Comparison of ENCODE assay signal across 1 cellular context in genomic region chr3:111764645-111765091, GRCh38.
A peak's percentile ranks its signal among the peaks of the same experiment; 100 is the strongest.
TF ChIP-seq lines count a peak whose summit lies in the region.

No MANE protein-coding gene starts in this region.

TF ChIP-seq in HepG2, 621 proteins besides CTCF, POLR2A, EP300 and RAD21 (continued from another document and continues in another):
- TF ChIP-seq, protein P1, sequence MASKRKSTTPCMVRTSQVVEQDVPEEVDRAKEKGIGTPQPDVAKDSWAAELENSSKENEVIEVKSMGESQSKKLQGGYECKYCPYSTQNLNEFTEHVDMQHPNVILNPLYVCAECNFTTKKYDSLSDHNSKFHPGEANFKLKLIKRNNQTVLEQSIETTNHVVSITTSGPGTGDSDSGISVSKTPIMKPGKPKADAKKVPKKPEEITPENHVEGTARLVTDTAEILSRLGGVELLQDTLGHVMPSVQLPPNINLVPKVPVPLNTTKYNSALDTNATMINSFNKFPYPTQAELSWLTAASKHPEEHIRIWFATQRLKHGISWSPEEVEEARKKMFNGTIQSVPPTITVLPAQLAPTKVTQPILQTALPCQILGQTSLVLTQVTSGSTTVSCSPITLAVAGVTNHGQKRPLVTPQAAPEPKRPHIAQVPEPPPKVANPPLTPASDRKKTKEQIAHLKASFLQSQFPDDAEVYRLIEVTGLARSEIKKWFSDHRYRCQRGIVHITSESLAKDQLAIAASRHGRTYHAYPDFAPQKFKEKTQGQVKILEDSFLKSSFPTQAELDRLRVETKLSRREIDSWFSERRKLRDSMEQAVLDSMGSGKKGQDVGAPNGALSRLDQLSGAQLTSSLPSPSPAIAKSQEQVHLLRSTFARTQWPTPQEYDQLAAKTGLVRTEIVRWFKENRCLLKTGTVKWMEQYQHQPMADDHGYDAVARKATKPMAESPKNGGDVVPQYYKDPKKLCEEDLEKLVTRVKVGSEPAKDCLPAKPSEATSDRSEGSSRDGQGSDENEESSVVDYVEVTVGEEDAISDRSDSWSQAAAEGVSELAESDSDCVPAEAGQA (IDR thresholded peaks at IDR 0.05; ENCODE audit: low read depth) = no peak; the same call in 1 of the 2 replicates
- TF ChIP-seq, protein P1 (CRISPR knock-in tag; IDR thresholded peaks at IDR 0.05; ENCODE audit: borderline replicate concordance) = no peak
- TF ChIP-seq THAP11 (CRISPR knock-in tag; IDR thresholded peaks at IDR 0.05) = no peak
- TF ChIP-seq, protein P2, sequence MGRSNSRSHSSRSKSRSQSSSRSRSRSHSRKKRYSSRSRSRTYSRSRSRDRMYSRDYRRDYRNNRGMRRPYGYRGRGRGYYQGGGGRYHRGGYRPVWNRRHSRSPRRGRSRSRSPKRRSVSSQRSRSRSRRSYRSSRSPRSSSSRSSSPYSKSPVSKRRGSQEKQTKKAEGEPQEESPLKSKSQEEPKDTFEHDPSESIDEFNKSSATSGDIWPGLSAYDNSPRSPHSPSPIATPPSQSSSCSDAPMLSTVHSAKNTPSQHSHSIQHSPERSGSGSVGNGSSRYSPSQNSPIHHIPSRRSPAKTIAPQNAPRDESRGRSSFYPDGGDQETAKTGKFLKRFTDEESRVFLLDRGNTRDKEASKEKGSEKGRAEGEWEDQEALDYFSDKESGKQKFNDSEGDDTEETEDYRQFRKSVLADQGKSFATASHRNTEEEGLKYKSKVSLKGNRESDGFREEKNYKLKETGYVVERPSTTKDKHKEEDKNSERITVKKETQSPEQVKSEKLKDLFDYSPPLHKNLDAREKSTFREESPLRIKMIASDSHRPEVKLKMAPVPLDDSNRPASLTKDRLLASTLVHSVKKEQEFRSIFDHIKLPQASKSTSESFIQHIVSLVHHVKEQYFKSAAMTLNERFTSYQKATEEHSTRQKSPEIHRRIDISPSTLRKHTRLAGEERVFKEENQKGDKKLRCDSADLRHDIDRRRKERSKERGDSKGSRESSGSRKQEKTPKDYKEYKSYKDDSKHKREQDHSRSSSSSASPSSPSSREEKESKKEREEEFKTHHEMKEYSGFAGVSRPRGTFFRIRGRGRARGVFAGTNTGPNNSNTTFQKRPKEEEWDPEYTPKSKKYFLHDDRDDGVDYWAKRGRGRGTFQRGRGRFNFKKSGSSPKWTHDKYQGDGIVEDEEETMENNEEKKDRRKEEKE (IDR thresholded peaks at IDR 0.05) = no peak
- no peak for TF ChIP-seq HNRNPK (IDR thresholded peaks at IDR 0.05; ENCODE audit: low read depth, low read length, poor library complexity, severe bottlenecking)
- TF ChIP-seq FOSL1 (CRISPR knock-in tag; IDR thresholded peaks at IDR 0.05; ENCODE audit: borderline replicate concordance) = peak; percentile 59; the same call in 1 of the 2 replicates
- no peak for TF ChIP-seq E2F1 (CRISPR knock-in tag; IDR thresholded peaks at IDR 0.05)
- TF ChIP-seq RXRB (CRISPR knock-in tag; IDR thresholded peaks at IDR 0.05; ENCODE audit: borderline replicate concordance) = peak; percentile 77
- TF ChIP-seq ZBTB3 (CRISPR knock-in tag; IDR thresholded peaks at IDR 0.05; ENCODE audit: borderline replicate concordance, low read depth) = no peak
- TF ChIP-seq ZNF17 (CRISPR knock-in tag; IDR thresholded peaks at IDR 0.05) = no peak
- TF ChIP-seq TOPORS (CRISPR knock-in tag; IDR thresholded peaks at IDR 0.05) = no peak
- no peak for TF ChIP-seq ZNF275 (CRISPR knock-in tag; IDR thresholded peaks at IDR 0.05; ENCODE audit: borderline replicate concordance)
- TF ChIP-seq ATRX (CRISPR knock-in tag; IDR thresholded peaks at IDR 0.05; ENCODE audit: borderline replicate concordance) = no peak
- TF ChIP-seq NCOA5 (CRISPR knock-in tag; IDR thresholded peaks at IDR 0.05) = no peak
- no peak for TF ChIP-seq KLF13 (CRISPR knock-in tag; IDR thresholded peaks at IDR 0.05)
- TF ChIP-seq ARNT (IDR thresholded peaks at IDR 0.05) = no peak
- TF ChIP-seq TARDBP (CRISPR knock-in tag; IDR thresholded peaks at IDR 0.05) = no peak
- no peak for TF ChIP-seq ZNF317 (CRISPR knock-in tag; IDR thresholded peaks at IDR 0.05)
- TF ChIP-seq KDM4B (CRISPR knock-in tag; IDR thresholded peaks at IDR 0.05) = no peak
- no peak for TF ChIP-seq ZFP1 (CRISPR knock-in tag; IDR thresholded peaks at IDR 0.05)
- TF ChIP-seq RCOR2 (CRISPR knock-in tag; IDR thresholded peaks at IDR 0.05) = peak; percentile 90
- TF ChIP-seq, protein P3, sequence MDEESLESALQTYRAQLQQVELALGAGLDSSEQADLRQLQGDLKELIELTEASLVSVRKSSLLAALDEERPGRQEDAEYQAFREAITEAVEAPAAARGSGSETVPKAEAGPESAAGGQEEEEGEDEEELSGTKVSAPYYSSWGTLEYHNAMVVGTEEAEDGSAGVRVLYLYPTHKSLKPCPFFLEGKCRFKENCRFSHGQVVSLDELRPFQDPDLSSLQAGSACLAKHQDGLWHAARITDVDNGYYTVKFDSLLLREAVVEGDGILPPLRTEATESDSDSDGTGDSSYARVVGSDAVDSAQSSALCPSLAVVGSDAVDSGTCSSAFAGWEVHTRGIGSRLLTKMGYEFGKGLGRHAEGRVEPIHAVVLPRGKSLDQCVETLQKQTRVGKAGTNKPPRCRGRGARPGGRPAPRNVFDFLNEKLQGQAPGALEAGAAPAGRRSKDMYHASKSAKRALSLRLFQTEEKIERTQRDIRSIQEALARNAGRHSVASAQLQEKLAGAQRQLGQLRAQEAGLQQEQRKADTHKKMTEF (CRISPR knock-in tag; IDR thresholded peaks at IDR 0.05) = peak; percentile 63
- peak; percentile 92 for TF ChIP-seq ZNF644 (CRISPR knock-in tag; IDR thresholded peaks at IDR 0.05; ENCODE audit: low read depth)
- no peak for TF ChIP-seq SIX4 (CRISPR knock-in tag; IDR thresholded peaks at IDR 0.05)
- no peak for TF ChIP-seq KDM3A (CRISPR knock-in tag; IDR thresholded peaks at IDR 0.05; ENCODE audit: low read depth)
- TF ChIP-seq, protein P4, sequence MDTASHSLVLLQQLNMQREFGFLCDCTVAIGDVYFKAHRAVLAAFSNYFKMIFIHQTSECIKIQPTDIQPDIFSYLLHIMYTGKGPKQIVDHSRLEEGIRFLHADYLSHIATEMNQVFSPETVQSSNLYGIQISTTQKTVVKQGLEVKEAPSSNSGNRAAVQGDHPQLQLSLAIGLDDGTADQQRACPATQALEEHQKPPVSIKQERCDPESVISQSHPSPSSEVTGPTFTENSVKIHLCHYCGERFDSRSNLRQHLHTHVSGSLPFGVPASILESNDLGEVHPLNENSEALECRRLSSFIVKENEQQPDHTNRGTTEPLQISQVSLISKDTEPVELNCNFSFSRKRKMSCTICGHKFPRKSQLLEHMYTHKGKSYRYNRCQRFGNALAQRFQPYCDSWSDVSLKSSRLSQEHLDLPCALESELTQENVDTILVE (CRISPR knock-in tag; IDR thresholded peaks at IDR 0.05) = no peak
- TF ChIP-seq, protein P5, sequence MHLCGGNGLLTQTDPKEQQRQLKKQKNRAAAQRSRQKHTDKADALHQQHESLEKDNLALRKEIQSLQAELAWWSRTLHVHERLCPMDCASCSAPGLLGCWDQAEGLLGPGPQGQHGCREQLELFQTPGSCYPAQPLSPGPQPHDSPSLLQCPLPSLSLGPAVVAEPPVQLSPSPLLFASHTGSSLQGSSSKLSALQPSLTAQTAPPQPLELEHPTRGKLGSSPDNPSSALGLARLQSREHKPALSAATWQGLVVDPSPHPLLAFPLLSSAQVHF (CRISPR knock-in tag; IDR thresholded peaks at IDR 0.05) = no peak
- TF ChIP-seq DBP (CRISPR knock-in tag; IDR thresholded peaks at IDR 0.05; ENCODE audit: not compliant biosample characterization) = no peak
- no peak for TF ChIP-seq ZNF737 (CRISPR knock-in tag; IDR thresholded peaks at IDR 0.05; ENCODE audit: borderline replicate concordance)
- TF ChIP-seq SNRNP70 (IDR thresholded peaks at IDR 0.05; ENCODE audit: low read depth, low read length) = no peak
- TF ChIP-seq, protein P6, sequence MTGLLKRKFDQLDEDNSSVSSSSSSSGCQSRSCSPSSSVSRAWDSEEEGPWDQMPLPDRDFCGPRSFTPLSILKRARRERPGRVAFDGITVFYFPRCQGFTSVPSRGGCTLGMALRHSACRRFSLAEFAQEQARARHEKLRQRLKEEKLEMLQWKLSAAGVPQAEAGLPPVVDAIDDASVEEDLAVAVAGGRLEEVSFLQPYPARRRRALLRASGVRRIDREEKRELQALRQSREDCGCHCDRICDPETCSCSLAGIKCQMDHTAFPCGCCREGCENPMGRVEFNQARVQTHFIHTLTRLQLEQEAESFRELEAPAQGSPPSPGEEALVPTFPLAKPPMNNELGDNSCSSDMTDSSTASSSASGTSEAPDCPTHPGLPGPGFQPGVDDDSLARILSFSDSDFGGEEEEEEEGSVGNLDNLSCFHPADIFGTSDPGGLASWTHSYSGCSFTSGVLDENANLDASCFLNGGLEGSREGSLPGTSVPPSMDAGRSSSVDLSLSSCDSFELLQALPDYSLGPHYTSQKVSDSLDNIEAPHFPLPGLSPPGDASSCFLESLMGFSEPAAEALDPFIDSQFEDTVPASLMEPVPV (CRISPR knock-in tag; IDR thresholded peaks at IDR 0.05) = no peak
- no peak for TF ChIP-seq ZNF30 (CRISPR knock-in tag; IDR thresholded peaks at IDR 0.05)
- TF ChIP-seq SRY (CRISPR knock-in tag; IDR thresholded peaks at IDR 0.05) = no peak
- TF ChIP-seq ZNF574 (CRISPR knock-in tag; IDR thresholded peaks at IDR 0.05) = no peak
- no peak for TF ChIP-seq CREB1 (IDR thresholded peaks at IDR 0.05)
- peak; percentile 36; the same call in 1 of the 2 replicates for TF ChIP-seq CREB1 (CRISPR knock-in tag; IDR thresholded peaks at IDR 0.05)
- no peak for TF ChIP-seq U2AF1 (optimal IDR thresholded peaks at IDR 0.05; ENCODE audit: low read depth, low read length)
- TF ChIP-seq SNAPC5 (CRISPR knock-in tag; IDR thresholded peaks at IDR 0.05; ENCODE audit: borderline replicate concordance) = no peak
- 0 out of 4 replicates have a peak, but pooled peaks of 1 of the 2 experiments have one; percentile 22 for TF ChIP-seq KLF16 (CRISPR knock-in tag; IDR thresholded peaks at IDR 0.05)
- TF ChIP-seq HMG20B (CRISPR knock-in tag; conservative IDR thresholded peaks at IDR 0.05) = no peak
- TF ChIP-seq ZNF749 (CRISPR knock-in tag; IDR thresholded peaks at IDR 0.05; ENCODE audit: borderline replicate concordance) = no peak
- TF ChIP-seq HNRNPH1 (optimal IDR thresholded peaks at IDR 0.05; ENCODE audit: low read depth, low read length) = no peak
- no peak for TF ChIP-seq ZBTB8A (CRISPR knock-in tag; IDR thresholded peaks at IDR 0.05; ENCODE audit: borderline replicate concordance, low read depth)
- TF ChIP-seq HDAC2 (CRISPR knock-in tag; IDR thresholded peaks at IDR 0.05) = peak; percentile 46; the same call in 1 of the 2 replicates
- no peak for TF ChIP-seq PHF21A (CRISPR knock-in tag; IDR thresholded peaks at IDR 0.05)
- no peak for TF ChIP-seq PPARG (CRISPR knock-in tag; conservative IDR thresholded peaks at IDR 0.05)
